ENCODE assay signal across 8 cellular contexts in genomic region chr12:113154351-113154973, GRCh38. TPM values are rescaled to one million over a fixed set of nuclear protein-coding genes. Genes with fewer than 3 reads are reported as not detected.
A peak's percentile ranks its signal among the peaks of the same experiment; 100 is the strongest.
DNase-seq lines count a peak whose midpoint lies in the region; TF ChIP-seq lines count a peak whose summit lies in the region.

No MANE protein-coding gene starts in this region.

- H3K27me3 ChIP-seq in effector memory CD4-positive, alpha-beta T cell (replicated peaks; ENCODE audit: control insufficient read depth, insufficient read depth, low read length, poor library complexity, severe bottlenecking): no peaks in the 10 kb centered on the region
- peaks cover 41% of the 10 kb centered on the region for H3K27me3 ChIP-seq in neural cell (ENCODE audit: insufficient read depth, low read depth, low read length)

- H3K27ac ChIP-seq in effector memory CD4-positive, alpha-beta T cell (ENCODE audit: insufficient read depth, low read length, poor library complexity, severe bottlenecking): no peak overlapping the region
- no peak overlapping the region for H3K27ac ChIP-seq in neural cell (ENCODE audit: low read length)
- H3K27ac ChIP-seq in RWPE1: no peak overlapping the region

- POLR2A ChIA-PET in RWPE1 (lab: Yijun Ruan, JAX; ENCODE audit: low non-redundant PET): no interaction called here

- H2AFZ ChIP-seq in neural cell (ENCODE audit: low read depth, low read length): no peak overlapping the region

- TF ChIP-seq POLR2A in erythroblast (IDR thresholded peaks at IDR 0.05; ENCODE audit: low read length): no peak

- H3K4me3 ChIP-seq in effector memory CD4-positive, alpha-beta T cell (ENCODE audit: insufficient read depth, low read depth, low read length, poor library complexity, severe bottlenecking): peak overlapping the region; percentile 45
- H3K4me3 ChIP-seq in neural cell (ENCODE audit: low read length): peak overlapping the region; percentile 59

- no peaks in the 10 kb centered on the region for H3F3A ChIP-seq in neural cell (ENCODE audit: insufficient read depth, low read length, poor library complexity, severe bottlenecking)

- peaks cover 16% of the 10 kb centered on the region for H3K36me3 ChIP-seq in effector memory CD4-positive, alpha-beta T cell (ENCODE audit: control insufficient read depth, insufficient read depth, low read length)
- no peaks in the 10 kb centered on the region for H3K36me3 ChIP-seq in neural cell (ENCODE audit: insufficient read depth, low read length)

- peak overlapping the region; percentile 34 for H3K9ac ChIP-seq in neural cell (ENCODE audit: low read length)

- no peaks in the 10 kb centered on the region for H3K79me2 ChIP-seq in neural cell (replicated peaks; ENCODE audit: insufficient read depth, low read length)

- DNase-seq in EL (peak; percentile 16), NCI-H510A (lab: John Stamatoyannopoulos, UW) (peak; percentile 42), RWPE1 (ENCODE audit: low spot score) (no peak), Ammon's horn (ENCODE audit: low spot score) (no peak), erythroblast (lab: John Stamatoyannopoulos, UW) (no peak), NCI-H1694 treated with DMSO at 0.1 percent for 48 hours (lab: John Stamatoyannopoulos, UW) (no peak)
- no peak for DNase-seq in effector memory CD4-positive, alpha-beta T cell

- no peaks in the 10 kb centered on the region for H4K20me1 ChIP-seq in neural cell (ENCODE audit: insufficient read depth)

- H3K9me2 ChIP-seq in neural cell (ENCODE audit: insufficient read depth, low read length): no peaks in the 10 kb centered on the region

- H3K9me3 ChIP-seq in effector memory CD4-positive, alpha-beta T cell (ENCODE audit: control insufficient read depth, low read length): no peaks in the 10 kb centered on the region
- H3K9me3 ChIP-seq in neural cell (ENCODE audit: low read length): no peaks in the 10 kb centered on the region

- no peak overlapping the region for H3K4me2 ChIP-seq in neural cell (ENCODE audit: low read length)

- no peak for TF ChIP-seq EP300 in neural cell (conservative IDR thresholded peaks at IDR 0.05; ENCODE audit: poor library complexity, severe bottlenecking)

- TF ChIP-seq RAD21 in neural cell (conservative IDR thresholded peaks at IDR 0.05): no peak

- CTCF ChIA-PET in RWPE1 (lab: Yijun Ruan, JAX): interaction anchor here (0.7 to 3.1 kb wide), 5 partner anchors 19 to 162 kb away, joined by 3 to 20 read pairs (median 4); no protein-coding TSS in a partner anchor

- TF ChIP-seq CTCF in neural cell (IDR thresholded peaks at IDR 0.05; ENCODE audit: poor library complexity, severe bottlenecking): no peak
- TF ChIP-seq CTCF in RWPE1 (conservative IDR thresholded peaks at IDR 0.05; ENCODE audit: low read depth): no peak

- peaks cover 18% of the 10 kb centered on the region for H3K4me1 ChIP-seq in effector memory CD4-positive, alpha-beta T cell (ENCODE audit: control insufficient read depth, insufficient read depth, low read length, poor library complexity, severe bottlenecking)

TF ChIP-seq in neural cell, 6 proteins besides CTCF, POLR2A, EP300 and RAD21:
- no peak for TF ChIP-seq TAF1 (IDR thresholded peaks at IDR 0.05; ENCODE audit: low read depth)
- TF ChIP-seq POLR2AphosphoS5 (IDR thresholded peaks at IDR 0.05): no peak
- TF ChIP-seq REST (IDR thresholded peaks at IDR 0.05; ENCODE audit: borderline replicate concordance): no peak
- no peak for TF ChIP-seq SMC3 (conservative IDR thresholded peaks at IDR 0.05; ENCODE audit: poor library complexity)
- TF ChIP-seq MXI1 (conservative IDR thresholded peaks at IDR 0.05; ENCODE audit: poor library complexity, severe bottlenecking): no peak
- TF ChIP-seq EZH2 (IDR thresholded peaks at IDR 0.05; ENCODE audit: borderline replicate concordance, insufficient read depth, low read length, poor library complexity, severe bottlenecking): no peak
TF ChIP-seq in neural cell: peak in this region for 0.

RNA-seq across cellular contexts. Expression of gene CFAP73, which starts 4.9 kb away (rescaled TPM):
- not detected in 2 replicates for polyA plus RNA-seq in neural cell
- not detected in 2 replicates for polyA minus RNA-seq in neural cell

RNA-seq across cellular contexts. Expression of gene RASAL1, which starts 18.9 kb away (rescaled TPM):
- 0.14 and 0.15 TPM in 2 replicates for polyA plus RNA-seq in neural cell
- not detected in 2 replicates for polyA minus RNA-seq in neural cell

RNA-seq across cellular contexts. Expression of gene DDX54, which starts 30.8 kb away (rescaled TPM):
- polyA plus RNA-seq in neural cell: 52.2 and 63.3 TPM in 2 replicates
- polyA minus RNA-seq in neural cell: 26.1 and 28.0 TPM in 2 replicates

RNA-seq across cellular contexts. Expression of gene RITA1, which starts 31.1 kb away (rescaled TPM):
- polyA plus RNA-seq in neural cell: 22.8 and 23.3 TPM in 2 replicates
- polyA minus RNA-seq in neural cell: 21.4 and 23.9 TPM in 2 replicates

Comparison
In these comparisons a context has a peak if more than half of its experiments do, and no peak if none do; other contexts are left out.
1. DNase-seq: peak in EL (single experiment) and NCI-H510A (single experiment); none in effector memory CD4-positive, alpha-beta T cell (0 of 3), RWPE1 (single experiment), Ammon's horn (single experiment), erythroblast (0 of 2) and NCI-H1694 treated with DMSO at 0.1 percent for 48 hours (single experiment).